9 cellular contexts compared by ENCODE assay signal in genomic region chr1:156160744-156161181, GRCh38. TPM values are rescaled to one million over a fixed set of nuclear protein-coding genes. Genes with fewer than 3 reads are reported as not detected.
DNase-seq lines count a peak whose midpoint lies in the region; ATAC-seq and TF ChIP-seq lines count a peak whose summit lies in the region.
"Had no signal": no experiment of that assay in that cellular context is flagged by ENCODE, and none has a peak within 500 bp of the region (broad histone marks: within the 10 kb centered on the region; RNA-seq: fewer than 3 reads in every experiment).

No MANE protein-coding gene starts in this region.

- H3K4me2 ChIP-seq in BLaER1 treated with 17β-estradiol and CSF1 and Interleukin-3, amounts not matched to agents 10 nM and 100 nM, result peak overlapping the region; percentile 68 to 100 (median 83)

- peak overlapping the region in 6 of 11 experiments; percentile 6 to 70 (median 44); a peak in 11 of 22 replicates for H3K27ac ChIP-seq in BLaER1 treated with 17β-estradiol and CSF1 and Interleukin-3, amounts not matched to agents 10 nM and 100 nM
- H3K27ac ChIP-seq: epithelial cell of prostate had no signal

- peak overlapping the region in 8 of 11 experiments; percentile 1 to 64 (median 42); a peak in 10 of 22 replicates for H3K9ac ChIP-seq in BLaER1 treated with 17β-estradiol and CSF1 and Interleukin-3, amounts not matched to agents 10 nM and 100 nM

- H3K9me3 Mint-ChIP-seq in activated T-cell treated with anti-CD3 and anti-CD28 coated beads, Interleukin-2, amount 50 U/mL, for 4 hours, result peaks cover 4% of the 10 kb centered on the region
- peaks cover 9% of the 10 kb centered on the region for H3K9me3 Mint-ChIP-seq in nephron progenitor cell
- H3K9me3 Mint-ChIP-seq in stimulated activated effector memory CD8-positive, alpha-beta T cell treated with anti-CD3 and anti-CD28 coated beads, Interleukin-12 subunit alpha, Interleukin-12 subunit beta, amount 100 ng/mL, for 72 hours, result no peaks in the 10 kb centered on the region

- no peaks in the 10 kb centered on the region for H3K27me3 Mint-ChIP-seq in activated T-cell treated with anti-CD3 and anti-CD28 coated beads, Interleukin-2, amount 50 U/mL, for 4 hours (ENCODE audit: low read depth)
- peaks cover 15% of the 10 kb centered on the region for H3K27me3 Mint-ChIP-seq in nephron progenitor cell (ENCODE audit: low read depth, poor library complexity)

- peak overlapping the region; percentile 67 for H3K4me3 Mint-ChIP-seq in activated T-cell treated with anti-CD3 and anti-CD28 coated beads, Interleukin-2, amount 50 U/mL, for 4 hours
- H3K4me3 Mint-ChIP-seq in nephron progenitor cell, result peak overlapping the region; percentile 78
- H3K4me3 Mint-ChIP-seq in stimulated activated effector memory CD8-positive, alpha-beta T cell treated with anti-CD3 and anti-CD28 coated beads, Interleukin-12 subunit alpha, Interleukin-12 subunit beta, amount 100 ng/mL, for 72 hours, result peak overlapping the region; percentile 81

- peaks cover 0 to 18% (median 11%) of the 10 kb centered on the region in 11 experiments; a peak in 15 of 22 replicates for H3K9me3 ChIP-seq in BLaER1 treated with 17β-estradiol and CSF1 and Interleukin-3, amounts not matched to agents 10 nM and 100 nM (replicated peaks in 1 of 11)

- H3K36me3 ChIP-seq in BLaER1 treated with 17β-estradiol and CSF1 and Interleukin-3, amounts not matched to agents 10 nM and 100 nM, result peaks cover 0 to 90% (median 77%) of the 10 kb centered on the region in 11 experiments; a peak in 17 of 22 replicates

- H3K27me3 ChIP-seq in BLaER1 treated with 17β-estradiol and CSF1 and Interleukin-3, amounts not matched to agents 10 nM and 100 nM, result no peaks in the 10 kb centered on the region

- peaks cover 45 to 96% (median 55%) of the 10 kb centered on the region in 10 experiments for H3K4me1 ChIP-seq in BLaER1 treated with 17β-estradiol and CSF1 and Interleukin-3, amounts not matched to agents 10 nM and 100 nM

- peak; percentile 79 to 80 for ATAC-seq in activated T-cell treated with anti-CD3 and anti-CD28 coated beads, Interleukin-2, amount 50 U/mL, for 4 hours
- ATAC-seq in stimulated activated effector memory CD8-positive, alpha-beta T cell treated with anti-CD3 and anti-CD28 coated beads, Interleukin-12 subunit alpha, Interleukin-12 subunit beta, amount 100 ng/mL, for 72 hours, result peak; percentile 78
- no peak for ATAC-seq in HG02938 (IDR thresholded peaks at IDR 0.05; ENCODE audit: unreplicated experiment)
- ATAC-seq in GM18873 (IDR thresholded peaks at IDR 0.05; ENCODE audit: low FRiP score, unreplicated experiment), result no peak

- peak; percentile 75 for DNase-seq in NCI-H345 treated with DMSO at 0.1 percent for 48 hours (lab: John Stamatoyannopoulos, UW; ENCODE audit: unreplicated experiment)
- peak; percentile 55 for DNase-seq in activated T-cell treated with anti-CD3 and anti-CD28 coated beads, Interleukin-2, amount 50 U/mL, for 4 hours
- DNase-seq in fibroblast of gingiva (ENCODE audit: low read depth), result peak; percentile 64
- peak; percentile 90 for DNase-seq in nephron progenitor cell
- DNase-seq in stimulated activated effector memory CD8-positive, alpha-beta T cell treated with anti-CD3 and anti-CD28 coated beads, Interleukin-12 subunit alpha, Interleukin-12 subunit beta, amount 100 ng/mL, for 72 hours (ENCODE audit: low spot score in 2 of 2), result peak; percentile 43 to 70

- peak overlapping the region in 5 of 10 experiments; percentile 13 to 48 (median 35); a peak in 4 of 20 replicates for H3K4me3 ChIP-seq in BLaER1 treated with 17β-estradiol and CSF1 and Interleukin-3, amounts not matched to agents 10 nM and 100 nM

- peaks cover 7% of the 10 kb centered on the region for H3K36me3 Mint-ChIP-seq in activated T-cell treated with anti-CD3 and anti-CD28 coated beads, Interleukin-2, amount 50 U/mL, for 4 hours (ENCODE audit: insufficient read depth)
- H3K36me3 Mint-ChIP-seq in nephron progenitor cell (ENCODE audit: low read depth), result peaks cover 9% of the 10 kb centered on the region
- peaks cover 91% of the 10 kb centered on the region for H3K36me3 Mint-ChIP-seq in stimulated activated effector memory CD8-positive, alpha-beta T cell treated with anti-CD3 and anti-CD28 coated beads, Interleukin-12 subunit alpha, Interleukin-12 subunit beta, amount 100 ng/mL, for 72 hours

- peaks cover 0 to 8% (median 0%) of the 10 kb centered on the region in 11 experiments; a peak in 1 of 22 replicates for H4K20me1 ChIP-seq in BLaER1 treated with 17β-estradiol and CSF1 and Interleukin-3, amounts not matched to agents 10 nM and 100 nM

- TF ChIP-seq CTCF in nephron progenitor cell (IDR thresholded peaks at IDR 0.05), result no peak

- peaks cover 73% of the 10 kb centered on the region for H3K4me1 Mint-ChIP-seq in activated T-cell treated with anti-CD3 and anti-CD28 coated beads, Interleukin-2, amount 50 U/mL, for 4 hours (ENCODE audit: low read depth)
- peaks cover 53% of the 10 kb centered on the region for H3K4me1 Mint-ChIP-seq in nephron progenitor cell
- peaks cover 75% of the 10 kb centered on the region for H3K4me1 Mint-ChIP-seq in stimulated activated effector memory CD8-positive, alpha-beta T cell treated with anti-CD3 and anti-CD28 coated beads, Interleukin-12 subunit alpha, Interleukin-12 subunit beta, amount 100 ng/mL, for 72 hours

- H3K27ac Mint-ChIP-seq in nephron progenitor cell, result peak overlapping the region; percentile 77
- peak overlapping the region; percentile 96 for H3K27ac Mint-ChIP-seq in stimulated activated effector memory CD8-positive, alpha-beta T cell treated with anti-CD3 and anti-CD28 coated beads, Interleukin-12 subunit alpha, Interleukin-12 subunit beta, amount 100 ng/mL, for 72 hours

RNA-seq across cellular contexts. Expression of gene SEMA4A, which starts 7.4 kb away (rescaled TPM):
- 10 to 100 TPM; 31.7 to 51.5 (median 37.1) TPM for total RNA-seq in activated T-cell treated with anti-CD3 and anti-CD28 coated beads, Interleukin-2, amount 50 U/mL, for 4 hours

RNA-seq across cellular contexts. Expression of gene SLC25A44, which starts 33.1 kb away (rescaled TPM):
- 10 to 100 TPM; 61.3 to 79.7 (median 73.0) TPM for total RNA-seq in activated T-cell treated with anti-CD3 and anti-CD28 coated beads, Interleukin-2, amount 50 U/mL, for 4 hours

RNA-seq across cellular contexts. Expression of gene LMNA, which starts 46.3 kb away (rescaled TPM):
- total RNA-seq in activated T-cell treated with anti-CD3 and anti-CD28 coated beads, Interleukin-2, amount 50 U/mL, for 4 hours, result 100 to 1,000 TPM; 113 to 162 (median 124) TPM

RNA-seq across cellular contexts. Expression of gene PMF1, which starts 52.0 kb away (rescaled TPM):
- 100 to 1,000 TPM; 184 to 201 (median 192) TPM for total RNA-seq in activated T-cell treated with anti-CD3 and anti-CD28 coated beads, Interleukin-2, amount 50 U/mL, for 4 hours

Comparison
In these comparisons a context has a peak if more than half of its experiments do, and no peak if none do; other contexts are left out.
1. ATAC-seq: peak in activated T-cell treated with anti-CD3 and anti-CD28 coated beads, Interleukin-2, amount 50 U/mL, for 4 hours (2 of 2) and stimulated activated effector memory CD8-positive, alpha-beta T cell treated with anti-CD3 and anti-CD28 coated beads, Interleukin-12 subunit alpha, Interleukin-12 subunit beta, amount 100 ng/mL, for 72 hours (single experiment); none in HG02938 (single experiment) and GM18873 (single experiment).
2. Peak in every context shown above with its lines, with median percentiles within 50 percentile points of each other: DNase-seq and H3K4me3 Mint-ChIP-seq.